In the genomic region with DNA sequence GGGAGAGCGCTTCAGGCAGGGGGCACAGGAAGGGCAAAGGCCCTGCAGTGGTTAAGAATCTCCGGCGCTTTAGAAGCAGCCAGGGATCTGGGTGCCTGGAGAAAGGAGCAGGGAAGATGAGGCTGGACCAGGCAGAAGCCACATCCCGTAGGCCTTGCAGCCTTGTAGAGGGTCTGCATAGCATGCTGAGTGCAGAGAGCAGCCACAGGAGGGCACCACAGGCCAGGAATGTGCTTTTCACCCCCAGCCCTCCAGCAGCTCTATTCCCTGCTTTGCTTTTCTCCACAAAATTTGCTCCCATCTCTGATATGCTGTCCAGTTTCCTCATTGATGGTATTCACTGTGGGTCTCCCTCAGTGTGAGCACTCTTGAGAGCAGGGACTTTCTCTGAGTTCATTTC, we compare ENCODE assay signal across 8 cellular contexts. TPM values are rescaled to one million over a fixed set of nuclear protein-coding genes. Genes with fewer than 3 reads are reported as not detected.
DNase-seq lines count a peak whose midpoint lies in the region; ATAC-seq and TF ChIP-seq lines count a peak whose summit lies in the region.

No MANE protein-coding gene starts in this region.

- no peak overlapping the region for H3K27ac ChIP-seq in aorta (ENCODE audit: low read depth in 1 of 2, low read length in 2 of 2)

- peaks cover 7% of the 10 kb centered on the region for H3K4me1 Mint-ChIP-seq in osteocyte (ENCODE audit: unreplicated experiment)

- no peaks in the 10 kb centered on the region for H3K9me3 ChIP-seq in aorta (ENCODE audit: control insufficient read depth, low read length)

- no peaks in the 10 kb centered on the region for H3K27me3 ChIP-seq in aorta (ENCODE audit: control insufficient read depth in 1 of 2, insufficient read depth in 2 of 2, low read length in 1 of 2)

- ATAC-seq in GM21619 (IDR thresholded peaks at IDR 0.05; ENCODE audit: unreplicated experiment) (no peak), aorta (ENCODE audit: low FRiP score) (no peak)

- H3K4me3 ChIP-seq in fibroblast of villous mesenchyme (ENCODE audit: low read depth, low read length): no peak overlapping the region
- no peak overlapping the region for H3K4me3 ChIP-seq in aorta (ENCODE audit: low read length in 2 of 2)

- TF ChIP-seq CTCF in fibroblast of villous mesenchyme (IDR thresholded peaks at IDR 0.05; ENCODE audit: insufficient read depth, low read depth, low read length): peak; percentile 81
- peak; percentile 61 for TF ChIP-seq CTCF in osteocyte (IDR thresholded peaks at IDR 0.05)

- no peaks in the 10 kb centered on the region for H3K36me3 ChIP-seq in aorta (ENCODE audit: control insufficient read depth in 1 of 2, insufficient read depth in 2 of 2, low read length in 1 of 2)

- DNase-seq in C1 segment of cervical spinal cord (lab: John Stamatoyannopoulos, UW): peak in 11 of 14 donors; percentile 6 to 68 (median 39)
- peak; percentile 49 for DNase-seq in HPDE6-E6E7 (ENCODE audit: extremely low spot score)
- peak; percentile 11 to 40 for DNase-seq in activated CD4-positive, alpha-beta T cell treated with anti-CD3 and anti-CD28 coated beads, Interleukin-2, amount 50 U/mL, for 48 hours
- DNase-seq in fibroblast of villous mesenchyme (ENCODE audit: low read depth): peak; percentile 72
- no peak for DNase-seq in osteocyte (ENCODE audit: extremely low spot score, unreplicated experiment)
- no peak for DNase-seq in aorta
- no peak for DNase-seq in activated gamma-delta T cell treated with Interleukin-2 at 50 U/mL for 16 hours

- H3K4me3 Mint-ChIP-seq in osteocyte (ENCODE audit: unreplicated experiment): no peak overlapping the region

- H3K27me3 Mint-ChIP-seq in osteocyte (ENCODE audit: unreplicated experiment): no peaks in the 10 kb centered on the region

- 72 to 79% methylated on average over 4 of the region's 4 CpGs for WGBS in aorta, 2 donors

- no peak overlapping the region for H3K27ac Mint-ChIP-seq in osteocyte (ENCODE audit: unreplicated experiment)

- intact Hi-C loops in aorta (cut with DNase I): no loop called here

- no peaks in the 10 kb centered on the region for H3K4me1 ChIP-seq in aorta (ENCODE audit: control insufficient read depth in 1 of 2, insufficient read depth in 2 of 2, low read length in 2 of 2)

- H3K36me3 Mint-ChIP-seq in osteocyte (ENCODE audit: unreplicated experiment): peaks cover 2% of the 10 kb centered on the region

- no peaks in the 10 kb centered on the region for H3K9me3 Mint-ChIP-seq in osteocyte (ENCODE audit: unreplicated experiment)

RNA-seq across cellular contexts. Expression of a gene that starts 5.7 kb away (rescaled TPM):
- total RNA-seq in fibroblast of villous mesenchyme: 5.5 and 7.8 TPM in 2 replicates
- 4.6 and 4.9 TPM in 2 replicates for total RNA-seq in osteocyte
- total RNA-seq in aorta: 1 to 10 TPM in 1 of 2 donors, under 1 TPM in 1; 0.45 to 1.3 TPM
- polyA plus RNA-seq in aorta: under 1 TPM; 0.25 to 0.26 TPM

RNA-seq across cellular contexts. Expression of a gene that starts 6.3 kb away (rescaled TPM):
- total RNA-seq in fibroblast of villous mesenchyme (2.9 and 4.3 TPM in 2 replicates), osteocyte (7.3 and 8.0 TPM in 2 replicates), aorta (1 to 10 TPM; 1.8 to 4.1 TPM)
- 1 to 10 TPM; 2.9 to 3.6 TPM for polyA plus RNA-seq in aorta

RNA-seq across cellular contexts. Expression of a gene that starts 27.8 kb away (rescaled TPM):
- 16.4 and 17.3 TPM in 2 replicates for total RNA-seq in fibroblast of villous mesenchyme
- 72.8 and 78.3 TPM in 2 replicates for total RNA-seq in osteocyte
- 10 to 100 TPM; 35.1 to 37.1 TPM for total RNA-seq in aorta
- 10 to 100 TPM in 1 of 2 donors, 1 to 10 TPM in 1; 8.9 to 22.2 TPM for polyA plus RNA-seq in aorta

RNA-seq across cellular contexts. Expression of a gene that starts 46.4 kb away (rescaled TPM):
- 14.2 and 16.8 TPM in 2 replicates for total RNA-seq in fibroblast of villous mesenchyme
- total RNA-seq in osteocyte: 13.0 and 16.0 TPM in 2 replicates
- total RNA-seq in aorta: 10 to 100 TPM; 14.0 to 15.3 TPM
- 10 to 100 TPM; 10.3 to 25.6 TPM for polyA plus RNA-seq in aorta

RNA-seq across cellular contexts. Expression of a gene that starts 50.5 kb away (rescaled TPM):
- total RNA-seq in fibroblast of villous mesenchyme: not detected in 2 replicates
- total RNA-seq in osteocyte: not detected in 2 replicates
- total RNA-seq in aorta: not detected
- not detected for polyA plus RNA-seq in aorta

Comparison
In these comparisons a context has a peak if more than half of its experiments do, and no peak if none do; other contexts are left out.
1. DNase-seq: peak in C1 segment of cervical spinal cord (11 of 14), HPDE6-E6E7 (single experiment), activated CD4-positive, alpha-beta T cell treated with anti-CD3 and anti-CD28 coated beads, Interleukin-2, amount 50 U/mL, for 48 hours (2 of 2) and fibroblast of villous mesenchyme (single experiment); none in osteocyte (single experiment), aorta (0 of 2) and activated gamma-delta T cell treated with Interleukin-2 at 50 U/mL for 16 hours (single experiment).